Comparison of ENCODE assay signal across 11 cellular contexts in genomic region chr7:130493275-130493868, GRCh38. TPM values are rescaled to one million over a fixed set of nuclear protein-coding genes. Genes with fewer than 3 reads are reported as not detected.
DNase-seq lines count a peak whose midpoint lies in the region; ATAC-seq and TF ChIP-seq lines count a peak whose summit lies in the region.
"Had no signal": no experiment of that assay in that cellular context is flagged by ENCODE, and none has a peak within 500 bp of the region (broad histone marks: within the 10 kb centered on the region; RNA-seq: fewer than 3 reads in every experiment).

No MANE protein-coding gene starts in this region.

- H3K4me1 Mint-ChIP-seq in H9 (peaks cover 34 to 46% of the 10 kb centered on the region in 2 experiments), naive B cell (peaks cover 8 to 29% (median 17%) of the 10 kb centered on the region in 3 donors)

- H3K4me3 ChIP-seq in AG04449 (ENCODE audit: low read depth, low read length) (peak overlapping the region; percentile 72), coronary artery (peak overlapping the region; percentile 73)
- no peak overlapping the region for H3K4me3 ChIP-seq in effector memory CD4-positive, alpha-beta T cell (ENCODE audit: insufficient read depth, low read depth, low read length, poor library complexity, severe bottlenecking)

- no peak overlapping the region; the same call in 1 of the 2 replicates for H3K14ac ChIP-seq in H9 (ENCODE audit: insufficient read depth, low read length)

- H3K4me3 Mint-ChIP-seq in H9: peak overlapping the region; percentile 61 to 81
- H3K4me3 Mint-ChIP-seq in naive B cell: peak overlapping the region; percentile 23 to 86 (median 73)

- H3K79me2 ChIP-seq in H9 (ENCODE audit: insufficient read depth, low read length): peaks cover 8% of the 10 kb centered on the region; the same call in 1 of the 2 replicates

- peaks cover 12 to 14% of the 10 kb centered on the region in 2 experiments for H3K9me3 Mint-ChIP-seq in H9
- peaks cover 0 to 6% (median 2%) of the 10 kb centered on the region in 7 donors for H3K9me3 Mint-ChIP-seq in naive B cell

- peaks cover 27% of the 10 kb centered on the region for H3K23me2 ChIP-seq in H9 (ENCODE audit: insufficient read length, low read depth, low read length, poor library complexity, severe bottlenecking)

- H3K23ac ChIP-seq in H9 (ENCODE audit: insufficient read length, low read depth, low read length): no peak overlapping the region

- H4K20me1 ChIP-seq in H9 (ENCODE audit: control insufficient read depth, insufficient read depth, insufficient read length): no peaks in the 10 kb centered on the region

- ATAC-seq in naive B cell (ENCODE audit: low read depth in 2 of 2) (no peak), GM21723 (IDR thresholded peaks at IDR 0.05; ENCODE audit: unreplicated experiment) (no peak)

- H4K5ac ChIP-seq in H9 (ENCODE audit: insufficient read length, low read depth, low read length): no peak overlapping the region

- H3K4me2 ChIP-seq in H9 (ENCODE audit: insufficient read depth, insufficient read length, low read length): peak overlapping the region; percentile 62

- H3K4me1 ChIP-seq in H9 (ENCODE audit: insufficient read depth, low read length): peaks cover 6% of the 10 kb centered on the region; the same call in 1 of the 2 replicates
- H3K4me1 ChIP-seq in effector memory CD4-positive, alpha-beta T cell (ENCODE audit: control insufficient read depth, insufficient read depth, low read length, poor library complexity, severe bottlenecking): peaks cover 9% of the 10 kb centered on the region

- peak overlapping the region; percentile 62 for H2BK120ac ChIP-seq in H9 (ENCODE audit: low read depth, low read length, poor library complexity, severe bottlenecking)

- H2AK5ac ChIP-seq in H9 (ENCODE audit: insufficient read length, low read length): no peak overlapping the region

- no peak overlapping the region for H3K18ac ChIP-seq in H9 (ENCODE audit: insufficient read length, low read depth, low read length)

- no peak for TF ChIP-seq CTCF in AG04449 (IDR thresholded peaks at IDR 0.05; ENCODE audit: insufficient read depth, low read length, missing control alignments)
- no peak for TF ChIP-seq CTCF in H9 (conservative IDR thresholded peaks at IDR 0.05)
- TF ChIP-seq CTCF in coronary artery (IDR thresholded peaks at IDR 0.05): no peak

- H3K9me3 ChIP-seq in H9 (ENCODE audit: control insufficient read depth, low read depth, low read length): no peaks in the 10 kb centered on the region
- H3K9me3 ChIP-seq in effector memory CD4-positive, alpha-beta T cell (ENCODE audit: control insufficient read depth, low read length): no peaks in the 10 kb centered on the region

- H3K36me3 ChIP-seq in effector memory CD4-positive, alpha-beta T cell (ENCODE audit: control insufficient read depth, insufficient read depth, low read length): no peaks in the 10 kb centered on the region

- H3K27me3 Mint-ChIP-seq in H9 (ENCODE audit: low read depth) (peaks cover 41% of the 10 kb centered on the region), naive B cell (peaks cover 23 to 38% (median 33%) of the 10 kb centered on the region in 3 donors)

- peaks cover 6% of the 10 kb centered on the region for H3K79me1 ChIP-seq in H9 (ENCODE audit: insufficient read depth, low read depth, low read length, poor library complexity, severe bottlenecking)

- no peak overlapping the region for H3K9ac ChIP-seq in H9 (ENCODE audit: extremely low read depth, insufficient read length, low read length)

- WGBS in H9 (ENCODE audit: extremely low coverage, insufficient read length, low lambda C conversion rate): no CpG with 5 or more reads among the region's 13 CpGs

- H3K27ac Mint-ChIP-seq in H9 (no peak overlapping the region), naive B cell (no peak overlapping the region)

- H2AFZ ChIP-seq in H9 (ENCODE audit: low read length): no peak overlapping the region

- H4K91ac ChIP-seq in H9 (ENCODE audit: insufficient read length, low read depth, low read length): no peak overlapping the region

- CTCF ChIA-PET in AG04449 (lab: Yijun Ruan, JAX): interaction anchor here (0.7 to 1.4 kb wide), 2 partner anchors 11 to 284 kb away, joined by 3 to 7 read pairs; no protein-coding TSS in a partner anchor

- H2BK12ac ChIP-seq in H9 (ENCODE audit: insufficient read length, low read depth, low read length): no peak overlapping the region

- H3K36me3 Mint-ChIP-seq in H9 (ENCODE audit: insufficient read depth in 1 of 3, low read depth in 3 of 3): peaks cover 33 to 53% (median 39%) of the 10 kb centered on the region in 3 experiments
- H3K36me3 Mint-ChIP-seq in naive B cell: no peaks in the 10 kb centered on the region

- H3K27ac ChIP-seq in H9 (ENCODE audit: insufficient read length, low read depth, low read length) (no peak overlapping the region), coronary artery (no peak overlapping the region)
- H3K27ac ChIP-seq in effector memory CD4-positive, alpha-beta T cell (ENCODE audit: insufficient read depth, low read length, poor library complexity, severe bottlenecking): no peak overlapping the region
- H3K27ac ChIP-seq: VCaP had no signal

- no peak for DNase-seq in AG04449 (ENCODE audit: low read depth, low spot score)
- DNase-seq in H9: no peak
- DNase-seq in coronary artery (ENCODE audit: low spot score): no peak
- no peak for DNase-seq in naive B cell
- DNase-seq in 8988T: no peak
- DNase-seq in stimulated activated naive CD4-positive, alpha-beta T cell (lab: John Stamatoyannopoulos, UW): no peak
- DNase-seq in effector memory CD4-positive, alpha-beta T cell: no peak
- DNase-seq: dermis blood vessel endothelial cell, MM.1S had no signal

- H2BK15ac ChIP-seq in H9 (ENCODE audit: low read depth, low read length): no peak overlapping the region

- no peak overlapping the region for H3T11ph ChIP-seq in H9 (ENCODE audit: low read length)

- POLR2A ChIA-PET in AG04449 (lab: Yijun Ruan, JAX): interaction anchor here (1.0 kb wide), 1 partner anchor 220 kb away, joined by 3 read pairs; no protein-coding TSS in a partner anchor

- H2BK5ac ChIP-seq in H9 (ENCODE audit: insufficient read length, low read length): no peak overlapping the region

- H3K27me3 ChIP-seq in H9 (ENCODE audit: insufficient read depth, low read length): no peaks in the 10 kb centered on the region; the same call in 1 of the 2 replicates
- peaks cover 6% of the 10 kb centered on the region for H3K27me3 ChIP-seq in effector memory CD4-positive, alpha-beta T cell (replicated peaks; ENCODE audit: control insufficient read depth, insufficient read depth, low read length, poor library complexity, severe bottlenecking)

- no peak overlapping the region for H3K4ac ChIP-seq in H9 (ENCODE audit: low read depth, low read length)

- H4K8ac ChIP-seq in H9 (replicated peaks; ENCODE audit: insufficient read length, low read depth, low read length): no peak overlapping the region

- H2BK20ac ChIP-seq in H9 (ENCODE audit: low read depth, low read length, poor library complexity, severe bottlenecking): no peak overlapping the region

- H3K56ac ChIP-seq in H9 (ENCODE audit: insufficient read length, low read depth, low read length): no peak overlapping the region

RNA-seq across cellular contexts. Expression of gene MEST, which starts 1.5 kb away (rescaled TPM):
- 112 and 113 TPM in 2 replicates for total RNA-seq in H9 (2021)
- polyA plus RNA-seq in naive B cell (ENCODE audit: low read depth in 6 of 6): 10 to 100 TPM in 1 of 6 donors, 1 to 10 TPM in 5; 4.6 to 19.4 (median 5.7) TPM

RNA-seq across cellular contexts. Expression of gene CEP41, which starts 52.6 kb away (rescaled TPM):
- total RNA-seq in H9 (2021): 9.2 and 9.7 TPM in 2 replicates
- 10 to 100 TPM in 3 of 6 donors, 1 to 10 TPM in 3; 6.2 to 20.7 (median 10.3) TPM for polyA plus RNA-seq in naive B cell (ENCODE audit: low read depth in 6 of 6)
